In the genomic region with DNA sequence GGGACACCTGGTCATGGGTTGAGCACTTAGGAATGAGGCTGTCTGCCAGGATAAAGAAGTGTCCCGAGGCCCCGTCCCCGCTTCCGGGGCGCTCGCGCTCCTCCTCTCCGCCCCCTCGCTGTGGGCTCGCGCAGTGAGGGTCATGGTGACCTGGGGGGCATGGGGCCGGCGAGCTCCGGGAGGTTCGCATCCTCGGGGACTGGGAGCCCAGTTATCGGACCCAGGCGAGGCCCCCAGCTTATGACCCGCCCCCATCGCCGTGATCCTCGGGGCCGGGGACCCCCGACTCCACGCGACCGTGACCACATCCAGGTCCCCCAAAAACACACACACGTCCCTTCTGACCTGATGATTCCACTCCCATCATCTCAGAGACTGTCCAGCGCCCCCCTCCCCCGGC, we compare ENCODE assay signal across 36 cellular contexts. TPM values are rescaled to one million over a fixed set of nuclear protein-coding genes. Genes with fewer than 3 reads are reported as not detected.
"Had no signal": no experiment of that assay in that cellular context is flagged by ENCODE, and none has a peak within 500 bp of the region (broad histone marks: within the 10 kb centered on the region; RNA-seq: fewer than 3 reads in every experiment).

No MANE protein-coding gene starts in this region.

- H3K27me3 Mint-ChIP-seq: activated CD4-positive, alpha-beta memory T cell treated with anti-CD3 and anti-CD28 coated beads for 36 hours; activated CD4-positive, alpha-beta T cell treated with anti-CD3 and anti-CD28 coated beads, Interleukin-2, amount 10 ng/mL, durations not matched to agents 24 days and 14 days; activated CD8-positive, alpha-beta T cell treated with anti-CD3 and anti-CD28 coated beads for 36 hours; activated naive CD8-positive, alpha-beta T cell treated with anti-CD3 and anti-CD28 coated beads for 36 hours had no signal

- H3K4me1 ChIP-seq: adrenal gland, ascending aorta had no signal

- H3K9me3 Mint-ChIP-seq: activated B cell treated with CpG ODN at 0.5 μM for 24 hours; activated CD4-positive, alpha-beta memory T cell treated with anti-CD3 and anti-CD28 coated beads for 36 hours; activated CD4-positive, alpha-beta T cell treated with anti-CD3 and anti-CD28 coated beads, Interleukin-2, amount 10 ng/mL, durations not matched to agents 24 days and 14 days; activated CD8-positive, alpha-beta T cell treated with anti-CD3 and anti-CD28 coated beads for 36 hours; activated naive CD4-positive, alpha-beta T cell treated with anti-CD3 and anti-CD28 coated beads for 36 hours; activated naive CD4-positive, alpha-beta T cell treated with anti-CD3 and anti-CD28 coated beads, Interleukin-2, amount 50 U/mL, for 72 hours; activated naive CD8-positive, alpha-beta T cell treated with anti-CD3 and anti-CD28 coated beads for 36 hours; activated T-cell treated with anti-CD3 and anti-CD28 coated beads, Interleukin-2, amount 50 U/mL, for 4 hours; activated T-cell treated with anti-CD3 and anti-CD28 coated beads, Interleukin-2, amount 50 U/mL, for 72 hours; activated T-helper 1 cell treated with anti-CD3 and anti-CD28 coated beads, Interleukin-12 subunit alpha, Interleukin-12 subunit beta, Interleukin-2, Interleukin-4 antibody, amounts not matched to agents 30 ng/mL and 10 ng/mL and 1 ng/mL, durations not matched to agents 14 hours and 24 hours and 36 hours; activated T-helper 17 cell treated with anti-CD3 and anti-CD28 coated beads, Interleukin-2, amount 50 U/mL, for 72 hours; central memory CD8-positive, alpha-beta T cell; T-helper 1 cell treated with Interleukin-12 subunit alpha and Interleukin-12 subunit beta and Interleukin-4 antibody, amounts not matched to agents 30 μg/mL and 1 μg/mL, for 36 hours; T-helper 2 cell treated with Interferon-gamma antibody and Interleukin-4, amounts not matched to agents 5 μg/mL and 100 μg/mL, for 36 hours had no signal

- H3K4me3 ChIP-seq: adrenal gland, ascending aorta, cardiac muscle cell had no signal

- ATAC-seq: activated CD8-positive, alpha-beta T cell treated with anti-CD3 and anti-CD28 coated beads for 36 hours; activated naive CD4-positive, alpha-beta T cell treated with anti-CD3 and anti-CD28 coated beads, Interleukin-2, amount 50 U/mL, for 72 hours; activated T-cell treated with anti-CD3 and anti-CD28 coated beads, Interleukin-2, amount 50 U/mL, for 4 hours; activated T-cell treated with anti-CD3 and anti-CD28 coated beads, Interleukin-2, amount 50 U/mL, for 72 hours; activated T-helper 17 cell treated with anti-CD3 and anti-CD28 coated beads, Interleukin-2, amount 50 U/mL, for 72 hours had no signal

- H3K27me3 ChIP-seq: adrenal gland, ascending aorta, cardiac muscle cell had no signal

- H3K4me3 Mint-ChIP-seq: activated B cell treated with CpG ODN at 0.5 μM for 24 hours; activated CD4-positive, alpha-beta memory T cell treated with anti-CD3 and anti-CD28 coated beads for 36 hours; activated CD4-positive, alpha-beta T cell treated with anti-CD3 and anti-CD28 coated beads, Interleukin-2, amount 10 ng/mL, durations not matched to agents 24 days and 14 days; activated CD8-positive, alpha-beta T cell treated with anti-CD3 and anti-CD28 coated beads for 36 hours; activated naive CD4-positive, alpha-beta T cell treated with anti-CD3 and anti-CD28 coated beads for 36 hours; activated naive CD8-positive, alpha-beta T cell treated with anti-CD3 and anti-CD28 coated beads for 36 hours; activated T-cell treated with anti-CD3 and anti-CD28 coated beads, Interleukin-2, amount 50 U/mL, for 4 hours; activated T-cell treated with anti-CD3 and anti-CD28 coated beads, Interleukin-2, amount 50 U/mL, for 72 hours; activated T-helper 1 cell treated with anti-CD3 and anti-CD28 coated beads, Interleukin-12 subunit alpha, Interleukin-12 subunit beta, Interleukin-2, Interleukin-4 antibody, amounts not matched to agents 30 ng/mL and 10 ng/mL and 1 ng/mL, durations not matched to agents 14 hours and 24 hours and 36 hours; activated T-helper 17 cell treated with anti-CD3 and anti-CD28 coated beads, Interleukin-2, amount 50 U/mL, for 72 hours; brain; central memory CD8-positive, alpha-beta T cell; T-helper 1 cell treated with Interleukin-12 subunit alpha and Interleukin-12 subunit beta and Interleukin-4 antibody, amounts not matched to agents 30 μg/mL and 1 μg/mL, for 36 hours; T-helper 2 cell treated with Interferon-gamma antibody and Interleukin-4, amounts not matched to agents 5 μg/mL and 100 μg/mL, for 36 hours had no signal

- H3K27ac ChIP-seq: adrenal gland, ascending aorta, cardiac muscle cell, VCaP had no signal

- DNase-seq: activated B cell treated with CpG ODN at 0.5 μM for 24 hours; activated CD4-positive, alpha-beta memory T cell treated with anti-CD3 and anti-CD28 coated beads for 36 hours; activated CD4-positive, alpha-beta T cell treated with anti-CD3 and anti-CD28 coated beads for 4 hours; activated CD4-positive, alpha-beta T cell treated with anti-CD3 and anti-CD28 coated beads, Interleukin-2, amount 10 ng/mL, durations not matched to agents 24 days and 14 days; activated CD4-positive, alpha-beta T cell treated with anti-CD3 and anti-CD28 coated beads, Interleukin-2, amount 50 U/mL, for 1 hour; activated CD4-positive, alpha-beta T cell treated with anti-CD3 and anti-CD28 coated beads, Interleukin-2, amount 50 U/mL, for 4 hours; activated CD4-positive, CD25-positive, alpha-beta regulatory T cell treated with anti-CD3 and anti-CD28 coated beads, Interleukin-2, amount 50 U/mL, for 72 hours; activated CD8-positive, alpha-beta memory T cell treated with anti-CD3 and anti-CD28 coated beads, Interleukin-2, amount 50 U/mL, for 4 hours; activated CD8-positive, alpha-beta T cell treated with anti-CD3 and anti-CD28 coated beads for 36 hours; activated effector memory CD4-positive, alpha-beta T cell treated with anti-CD3 and anti-CD28 coated beads, Interleukin-2, amount 50 U/mL, for 16 hours; activated naive CD4-positive, alpha-beta T cell; activated naive CD4-positive, alpha-beta T cell treated with anti-CD3 and anti-CD28 coated beads for 36 hours; activated naive CD4-positive, alpha-beta T cell treated with anti-CD3 and anti-CD28 coated beads, Interleukin-2, amount 50 U/mL, for 16 hours; activated naive CD8-positive, alpha-beta T cell treated with anti-CD3 and anti-CD28 coated beads for 36 hours; activated T-cell treated with anti-CD3 and anti-CD28 coated beads for 4 hours; activated T-cell treated with anti-CD3 and anti-CD28 coated beads, Interleukin-2, amount 50 U/mL, for 1 hour; activated T-cell treated with anti-CD3 and anti-CD28 coated beads, Interleukin-2, amount 50 U/mL, for 4 hours; activated T-cell treated with anti-CD3 and anti-CD28 coated beads, Interleukin-2, amount 50 U/mL, for 72 hours; adrenal gland; amniotic stem cell; caudate nucleus; cerebellar nuclear complex; SW 1271; T-helper 2 cell; T-helper 9 cell had no signal

- H3K9me3 ChIP-seq: adrenal gland, ascending aorta had no signal

- H3K27ac Mint-ChIP-seq: activated B cell treated with CpG ODN at 0.5 μM for 24 hours; activated CD4-positive, alpha-beta memory T cell treated with anti-CD3 and anti-CD28 coated beads for 36 hours; activated CD4-positive, alpha-beta T cell treated with anti-CD3 and anti-CD28 coated beads, Interleukin-2, amount 10 ng/mL, durations not matched to agents 24 days and 14 days; activated CD8-positive, alpha-beta T cell treated with anti-CD3 and anti-CD28 coated beads for 36 hours; activated naive CD4-positive, alpha-beta T cell treated with anti-CD3 and anti-CD28 coated beads for 36 hours; activated naive CD4-positive, alpha-beta T cell treated with anti-CD3 and anti-CD28 coated beads, Interleukin-2, amount 50 U/mL, for 72 hours; activated naive CD8-positive, alpha-beta T cell treated with anti-CD3 and anti-CD28 coated beads for 36 hours; activated T-cell treated with anti-CD3 and anti-CD28 coated beads, Interleukin-2, amount 50 U/mL, for 72 hours; activated T-helper 1 cell treated with anti-CD3 and anti-CD28 coated beads, Interleukin-12 subunit alpha, Interleukin-12 subunit beta, Interleukin-2, Interleukin-4 antibody, amounts not matched to agents 30 ng/mL and 10 ng/mL and 1 ng/mL, durations not matched to agents 14 hours and 24 hours and 36 hours; activated T-helper 17 cell treated with anti-CD3 and anti-CD28 coated beads, Interleukin-2, amount 50 U/mL, for 72 hours; brain; T-helper 1 cell treated with Interleukin-12 subunit alpha and Interleukin-12 subunit beta and Interleukin-4 antibody, amounts not matched to agents 30 μg/mL and 1 μg/mL, for 36 hours; T-helper 2 cell treated with Interferon-gamma antibody and Interleukin-4, amounts not matched to agents 5 μg/mL and 100 μg/mL, for 36 hours had no signal

- H3K36me3 ChIP-seq: adrenal gland, ascending aorta, cardiac muscle cell had no signal

- H3K4me1 Mint-ChIP-seq: activated B cell treated with CpG ODN at 0.5 μM for 24 hours; activated CD4-positive, alpha-beta T cell treated with anti-CD3 and anti-CD28 coated beads, Interleukin-2, amount 10 ng/mL, durations not matched to agents 24 days and 14 days; activated naive CD8-positive, alpha-beta T cell treated with anti-CD3 and anti-CD28 coated beads for 36 hours; activated T-helper 17 cell treated with anti-CD3 and anti-CD28 coated beads, Interleukin-2, amount 50 U/mL, for 72 hours; brain; central memory CD8-positive, alpha-beta T cell had no signal

- H3K36me3 Mint-ChIP-seq: activated CD4-positive, alpha-beta memory T cell treated with anti-CD3 and anti-CD28 coated beads for 36 hours; activated naive CD4-positive, alpha-beta T cell treated with anti-CD3 and anti-CD28 coated beads, Interleukin-2, amount 50 U/mL, for 72 hours; activated naive CD8-positive, alpha-beta T cell treated with anti-CD3 and anti-CD28 coated beads for 36 hours; brain had no signal

RNA-seq across cellular contexts. Expression of a gene that starts 35.3 kb away (rescaled TPM):
- total RNA-seq: activated B cell treated with CpG ODN at 0.5 μM for 24 hours; activated CD4-positive, alpha-beta T cell treated with anti-CD3 and anti-CD28 coated beads, Interleukin-2, amount 10 ng/mL, durations not matched to agents 24 days and 14 days; activated CD8-positive, alpha-beta memory T cell treated with anti-CD3 and anti-CD28 coated beads for 36 hours; activated CD8-positive, alpha-beta T cell treated with anti-CD3 and anti-CD28 coated beads for 36 hours; activated naive CD4-positive, alpha-beta T cell treated with anti-CD3 and anti-CD28 coated beads for 36 hours; activated naive CD4-positive, alpha-beta T cell treated with anti-CD3 and anti-CD28 coated beads, Interleukin-2, amount 50 U/mL, for 72 hours; activated naive CD8-positive, alpha-beta T cell treated with anti-CD3 and anti-CD28 coated beads for 36 hours; activated T-cell treated with anti-CD3 and anti-CD28 coated beads, Interleukin-2, amount 50 U/mL, for 72 hours; activated T-helper 1 cell treated with anti-CD3 and anti-CD28 coated beads, Interleukin-12 subunit alpha, Interleukin-12 subunit beta, Interleukin-2, Interleukin-4 antibody, amounts not matched to agents 30 ng/mL and 10 ng/mL and 1 ng/mL, durations not matched to agents 14 hours and 24 hours and 36 hours had no signal
